Comparison of ENCODE assay signal across 23 cellular contexts in genomic region chr7:24337180-24337579, GRCh38. TPM values are rescaled to one million over a fixed set of nuclear protein-coding genes. Genes with fewer than 3 reads are reported as not detected.
DNase-seq lines count a peak whose midpoint lies in the region; ATAC-seq and TF ChIP-seq lines count a peak whose summit lies in the region.
"Had no signal": no experiment of that assay in that cellular context is flagged by ENCODE, and none has a peak within 500 bp of the region (broad histone marks: within the 10 kb centered on the region; RNA-seq: fewer than 3 reads in every experiment).

No MANE protein-coding gene starts in this region.

- H3K27ac ChIP-seq in foreskin keratinocyte (no peak overlapping the region), neural cell (ENCODE audit: low read length) (peak overlapping the region; percentile 68)
- H3K27ac ChIP-seq: left ventricle myocardium inferior, SK-N-MC, WERI-Rb-1 had no signal

- H3K79me2 ChIP-seq in neural cell (replicated peaks; ENCODE audit: insufficient read depth, low read length), result no peaks in the 10 kb centered on the region
- H3K79me2 ChIP-seq: hepatocyte had no signal

- TF ChIP-seq CTCF in foreskin keratinocyte (conservative IDR thresholded peaks at IDR 0.05) (no peak), neural cell (IDR thresholded peaks at IDR 0.05; ENCODE audit: poor library complexity, severe bottlenecking) (no peak)

- in situ Hi-C loops in HAP-1 (cut with MboI; ENCODE audit: low sequenced_read_pairs), result no loop called here

- TF ChIP-seq EP300 in neural cell (conservative IDR thresholded peaks at IDR 0.05; ENCODE audit: poor library complexity, severe bottlenecking), result peak; percentile 73

- peak; percentile 42 for TF ChIP-seq RAD21 in neural cell (conservative IDR thresholded peaks at IDR 0.05)

- no peaks in the 10 kb centered on the region for H3K9me3 ChIP-seq in HAP-1
- H3K9me3 ChIP-seq in neural cell (ENCODE audit: low read length), result peaks cover 5% of the 10 kb centered on the region
- H3K9me3 ChIP-seq: left ventricle myocardium inferior, mucosa of descending colon had no signal

- H3K4me1 ChIP-seq in HAP-1, result peaks cover 13% of the 10 kb centered on the region
- no peaks in the 10 kb centered on the region for H3K4me1 ChIP-seq in foreskin keratinocyte
- H3K4me1 ChIP-seq: left ventricle myocardium inferior had no signal

- no peak overlapping the region for H2AFZ ChIP-seq in neural cell (ENCODE audit: low read depth, low read length)
- H2AFZ ChIP-seq: hepatocyte had no signal

- H4K20me1 ChIP-seq in neural cell (ENCODE audit: insufficient read depth), result no peaks in the 10 kb centered on the region

- DNase-seq in HAP-1 (ENCODE audit: low spot score in 2 of 2) (peak; percentile 86 to 98), NCI-H748 (lab: John Stamatoyannopoulos, UW; ENCODE audit: unreplicated experiment) (peak; percentile 85), foreskin keratinocyte (peak; percentile 13 to 16), NOMO-1 treated with DMSO at 0.1 percent for 48 hours (lab: John Stamatoyannopoulos, UW; ENCODE audit: unreplicated experiment) (no peak), GOT3 (lab: John Stamatoyannopoulos, UW) (no peak), NCI-H82 treated with DMSO at 0.1 percent for 48 hours (lab: John Stamatoyannopoulos, UW; ENCODE audit: unreplicated experiment) (no peak)
- DNase-seq: activated effector memory CD4-positive, alpha-beta T cell treated with anti-CD3 and anti-CD28 coated beads, Interleukin-2, amount 50 U/mL, for 16 hours; CD4-positive, CD25-positive, alpha-beta regulatory T cell; IMR-90; left ventricle myocardium inferior; MM.1S; mucosa of descending colon; NCI-H1694 treated with DMSO at 0.1 percent for 48 hours; small intestine; stimulated activated naive CD4-positive, alpha-beta T cell; WERI-Rb-1 had no signal

- H3F3A ChIP-seq in neural cell (ENCODE audit: insufficient read depth, low read length, poor library complexity, severe bottlenecking), result no peaks in the 10 kb centered on the region

- peak overlapping the region; percentile 14 for H3K4me2 ChIP-seq in neural cell (ENCODE audit: low read length)
- H3K4me2 ChIP-seq: hepatocyte had no signal

- no peak overlapping the region for H3K9ac ChIP-seq in neural cell (ENCODE audit: low read length)

- ATAC-seq in foreskin keratinocyte, result no peak
- ATAC-seq: mucosa of descending colon had no signal

- H3K4me3 ChIP-seq in HAP-1 (no peak overlapping the region), neural cell (ENCODE audit: low read length) (peak overlapping the region; percentile 49)
- H3K4me3 ChIP-seq: hepatocyte, left ventricle myocardium inferior, mucosa of descending colon, SK-N-MC had no signal

- no peaks in the 10 kb centered on the region for H3K36me3 ChIP-seq in HAP-1 (replicated peaks)
- H3K36me3 ChIP-seq in neural cell (ENCODE audit: insufficient read depth, low read length), result no peaks in the 10 kb centered on the region
- H3K36me3 ChIP-seq: left ventricle myocardium inferior, WERI-Rb-1 had no signal

- H3K27me3 ChIP-seq in HAP-1 (ENCODE audit: low read depth) (no peaks in the 10 kb centered on the region), foreskin keratinocyte (peaks cover 17% of the 10 kb centered on the region), neural cell (ENCODE audit: insufficient read depth, low read depth, low read length) (no peaks in the 10 kb centered on the region)

- no peaks in the 10 kb centered on the region for H3K9me2 ChIP-seq in neural cell (ENCODE audit: insufficient read depth, low read length)

TF ChIP-seq in neural cell, 6 proteins besides CTCF, POLR2A, EP300 and RAD21:
- TF ChIP-seq SMC3 (conservative IDR thresholded peaks at IDR 0.05; ENCODE audit: poor library complexity) (no peak), MXI1 (conservative IDR thresholded peaks at IDR 0.05; ENCODE audit: poor library complexity, severe bottlenecking) (peak; percentile 2), REST (IDR thresholded peaks at IDR 0.05; ENCODE audit: borderline replicate concordance) (peak; percentile 82), EZH2 (IDR thresholded peaks at IDR 0.05; ENCODE audit: borderline replicate concordance, insufficient read depth, low read length, poor library complexity, severe bottlenecking) (no peak), POLR2AphosphoS5 (IDR thresholded peaks at IDR 0.05) (peak; percentile 35)

RNA-seq across cellular contexts. Expression of gene NPY, which starts 53.2 kb away (rescaled TPM):
- not detected in 2 replicates for total RNA-seq in foreskin keratinocyte
- polyA plus RNA-seq in foreskin keratinocyte, result not detected in 2 replicates
- polyA plus RNA-seq in neural cell, result not detected in 2 replicates
- not detected in 2 replicates for polyA minus RNA-seq in neural cell
- total RNA-seq: CD4-positive, CD25-positive, alpha-beta regulatory T cell; fibroblast of villous mesenchyme; IMR-90; left ventricle myocardium inferior; NCI-H460; pulmonary artery endothelial cell; RPMI7951 had no signal
- polyA plus RNA-seq: CD4-positive, CD25-positive, alpha-beta regulatory T cell; IMR-90 had no signal

Comparison
In these comparisons a context has a peak if more than half of its experiments do, and no peak if none do; other contexts are left out.
1. DNase-seq: peak in HAP-1 (2 of 2), NCI-H748 (single experiment) and foreskin keratinocyte (2 of 2); none in NOMO-1 treated with DMSO at 0.1 percent for 48 hours (single experiment), GOT3 (single experiment) and NCI-H82 treated with DMSO at 0.1 percent for 48 hours (single experiment).